In genomic region chr1:35222322-35223108, GRCh38 we compare ENCODE assay signal across 17 cellular contexts. TPM values are rescaled to one million over a fixed set of nuclear protein-coding genes. Genes with fewer than 3 reads are reported as not detected.
DNase-seq lines count a peak whose midpoint lies in the region; ATAC-seq and TF ChIP-seq lines count a peak whose summit lies in the region.
"Had no signal": no experiment of that assay in that cellular context is flagged by ENCODE, and none has a peak within 500 bp of the region (broad histone marks: within the 10 kb centered on the region; RNA-seq: fewer than 3 reads in every experiment).

No MANE protein-coding gene starts in this region.

- H3K4me3 ChIP-seq in fibroblast of mammary gland (ENCODE audit: control insufficient read depth, low read depth, low read length): no peak overlapping the region
- H3K4me3 ChIP-seq in neural progenitor cell: no peak overlapping the region

- H3K27me3 Mint-ChIP-seq in neural progenitor cell (ENCODE audit: insufficient read depth, low read depth): peaks cover 2% of the 10 kb centered on the region
- H3K27me3 Mint-ChIP-seq in activated T-helper 2 cell treated with anti-CD3 and anti-CD28 coated beads, Interferon-gamma antibody, Interleukin-2, Interleukin-4, amounts not matched to agents 10 μg/mL and 5 μg/mL and 100 μg/mL, durations not matched to agents 14 hours and 24 hours and 36 hours (ENCODE audit: low read depth): peaks cover 4% of the 10 kb centered on the region
- H3K27me3 Mint-ChIP-seq: CD4-positive, alpha-beta T cell; stimulated activated naive CD8-positive, alpha-beta T cell treated with anti-CD3 and anti-CD28 coated beads, Interleukin-15, amount 100 ng/mL, for 72 hours had no signal

- no peaks in the 10 kb centered on the region for H3K4me1 ChIP-seq in neural progenitor cell
- H3K4me1 ChIP-seq: parathyroid adenoma had no signal

- no peak for TF ChIP-seq CTCF in fibroblast of mammary gland (conservative IDR thresholded peaks at IDR 0.05; ENCODE audit: control insufficient read depth, insufficient read depth, low read depth, low read length)
- no peak for TF ChIP-seq CTCF in neural progenitor cell (IDR thresholded peaks at IDR 0.05)

- H3K27ac Mint-ChIP-seq in neural progenitor cell: no peak overlapping the region
- H3K27ac Mint-ChIP-seq in activated T-helper 2 cell treated with anti-CD3 and anti-CD28 coated beads, Interferon-gamma antibody, Interleukin-2, Interleukin-4, amounts not matched to agents 10 μg/mL and 5 μg/mL and 100 μg/mL, durations not matched to agents 14 hours and 24 hours and 36 hours: no peak overlapping the region
- H3K27ac Mint-ChIP-seq: CD4-positive, alpha-beta T cell; stimulated activated naive CD8-positive, alpha-beta T cell treated with anti-CD3 and anti-CD28 coated beads, Interleukin-15, amount 100 ng/mL, for 72 hours; T-helper 17 cell had no signal

- H3K36me3 Mint-ChIP-seq in neural progenitor cell: no peaks in the 10 kb centered on the region
- H3K36me3 Mint-ChIP-seq in activated T-helper 2 cell treated with anti-CD3 and anti-CD28 coated beads, Interferon-gamma antibody, Interleukin-2, Interleukin-4, amounts not matched to agents 10 μg/mL and 5 μg/mL and 100 μg/mL, durations not matched to agents 14 hours and 24 hours and 36 hours (ENCODE audit: low read depth): no peaks in the 10 kb centered on the region

- intact Hi-C loops in activated T-helper 2 cell treated with anti-CD3 and anti-CD28 coated beads, Interferon-gamma antibody, Interleukin-2, Interleukin-4, amounts not matched to agents 10 μg/mL and 5 μg/mL and 100 μg/mL, durations not matched to agents 14 hours and 24 hours and 36 hours (cut with micrococcal nuclease): no loop called here

- H3K4me2 ChIP-seq in neural progenitor cell: no peak overlapping the region

- H3K36me3 ChIP-seq in neural progenitor cell: no peaks in the 10 kb centered on the region

- no peak overlapping the region for H3K4me3 Mint-ChIP-seq in neural progenitor cell
- H3K4me3 Mint-ChIP-seq in activated T-helper 2 cell treated with anti-CD3 and anti-CD28 coated beads, Interferon-gamma antibody, Interleukin-2, Interleukin-4, amounts not matched to agents 10 μg/mL and 5 μg/mL and 100 μg/mL, durations not matched to agents 14 hours and 24 hours and 36 hours (ENCODE audit: low read depth): no peak overlapping the region
- H3K4me3 Mint-ChIP-seq: CD4-positive, alpha-beta T cell; stimulated activated naive CD8-positive, alpha-beta T cell treated with anti-CD3 and anti-CD28 coated beads, Interleukin-15, amount 100 ng/mL, for 72 hours; T-helper 17 cell had no signal

- no peak overlapping the region for H3K9ac ChIP-seq in neural progenitor cell
- H3K9ac ChIP-seq: parathyroid adenoma had no signal

- no peaks in the 10 kb centered on the region for H3K79me2 ChIP-seq in neural progenitor cell (ENCODE audit: low read depth)
- H3K79me2 ChIP-seq: parathyroid adenoma had no signal

- H3K27ac ChIP-seq in neural progenitor cell: no peak overlapping the region
- H3K27ac ChIP-seq: parathyroid adenoma had no signal

- no peaks in the 10 kb centered on the region for H3F3A ChIP-seq in neural progenitor cell (ENCODE audit: low read depth)

- H4K20me1 ChIP-seq in neural progenitor cell (ENCODE audit: low read depth): no peaks in the 10 kb centered on the region

- no peaks in the 10 kb centered on the region for H3K9me3 ChIP-seq in neural progenitor cell (ENCODE audit: low read depth)

- H3K27me3 ChIP-seq in neural progenitor cell: no peaks in the 10 kb centered on the region

- ATAC-seq in esophagus mucosa: no peak
- ATAC-seq in stimulated activated naive CD8-positive, alpha-beta T cell treated with anti-CD3 and anti-CD28 coated beads, Interleukin-15, Interleukin-2, amounts not matched to agents 100 U/mL and 50 U/mL, for 24 hours: no peak
- ATAC-seq: stimulated activated naive CD8-positive, alpha-beta T cell treated with anti-CD3 and anti-CD28 coated beads, Interleukin-15, amount 100 ng/mL, for 72 hours; T-helper 17 cell had no signal

- peak; percentile 79 for DNase-seq in AG20443 (ENCODE audit: low spot score)
- peak; percentile 20 for DNase-seq in NCI-H69 (lab: John Stamatoyannopoulos, UW)
- DNase-seq in fibroblast of mammary gland (ENCODE audit: low read depth): peak; percentile 83
- no peak for DNase-seq in neural progenitor cell (ENCODE audit: low spot score)
- DNase-seq in activated T-helper 2 cell treated with anti-CD3 and anti-CD28 coated beads, Interferon-gamma antibody, Interleukin-2, Interleukin-4, amounts not matched to agents 10 μg/mL and 5 μg/mL and 100 μg/mL, durations not matched to agents 14 hours and 24 hours and 36 hours (ENCODE audit: low spot score): no peak
- DNase-seq in superior temporal gyrus (ENCODE audit: extremely low spot score): no peak
- DNase-seq in stimulated activated naive CD8-positive, alpha-beta T cell treated with anti-CD3 and anti-CD28 coated beads, Interleukin-15, Interleukin-2, amounts not matched to agents 100 U/mL and 50 U/mL, for 24 hours: no peak
- DNase-seq: activated CD4-positive, alpha-beta T cell treated with anti-CD3 and anti-CD28 coated beads, Interleukin-2, amount 50 U/mL, for 1 hour; activated naive CD4-positive, alpha-beta T cell treated with Interleukin-2 at 50 U/mL for 16 hours; CD4-positive, alpha-beta T cell; dermis blood vessel endothelial cell; GDM1; stimulated activated CD4-positive, alpha-beta T cell treated with anti-CD3 and anti-CD28 coated beads, Interleukin-4, amount 100 ng/mL, for 4 hours; stimulated activated naive CD8-positive, alpha-beta T cell treated with anti-CD3 and anti-CD28 coated beads, Interleukin-15, amount 100 ng/mL, for 72 hours; T-helper 17 cell had no signal

- peak overlapping the region; percentile 63 for H2AFZ ChIP-seq in neural progenitor cell (replicated peaks)
- H2AFZ ChIP-seq: parathyroid adenoma had no signal

- no peaks in the 10 kb centered on the region for H3K9me3 Mint-ChIP-seq in neural progenitor cell
- H3K9me3 Mint-ChIP-seq in activated T-helper 2 cell treated with anti-CD3 and anti-CD28 coated beads, Interferon-gamma antibody, Interleukin-2, Interleukin-4, amounts not matched to agents 10 μg/mL and 5 μg/mL and 100 μg/mL, durations not matched to agents 14 hours and 24 hours and 36 hours: no peaks in the 10 kb centered on the region
- H3K9me3 Mint-ChIP-seq: CD4-positive, alpha-beta T cell; stimulated activated naive CD8-positive, alpha-beta T cell treated with anti-CD3 and anti-CD28 coated beads, Interleukin-15, amount 100 ng/mL, for 72 hours had no signal

- peaks cover 6% of the 10 kb centered on the region for H3K4me1 Mint-ChIP-seq in neural progenitor cell
- H3K4me1 Mint-ChIP-seq in activated T-helper 2 cell treated with anti-CD3 and anti-CD28 coated beads, Interferon-gamma antibody, Interleukin-2, Interleukin-4, amounts not matched to agents 10 μg/mL and 5 μg/mL and 100 μg/mL, durations not matched to agents 14 hours and 24 hours and 36 hours (ENCODE audit: low read depth): no peaks in the 10 kb centered on the region
- H3K4me1 Mint-ChIP-seq: stimulated activated naive CD8-positive, alpha-beta T cell treated with anti-CD3 and anti-CD28 coated beads, Interleukin-15, amount 100 ng/mL, for 72 hours had no signal

RNA-seq across cellular contexts. Expression of gene SFPQ, which starts 29.6 kb away (rescaled TPM):
- total RNA-seq in neural progenitor cell (ENCODE audit: low replicate concordance) (343 and 438 TPM in 2 replicates), esophagus mucosa (116 TPM)
- 358 and 369 TPM in 2 replicates for total RNA-seq in activated T-helper 2 cell treated with anti-CD3 and anti-CD28 coated beads, Interferon-gamma antibody, Interleukin-2, Interleukin-4, amounts not matched to agents 10 μg/mL and 5 μg/mL and 100 μg/mL, durations not matched to agents 14 hours and 24 hours and 36 hours

RNA-seq across cellular contexts. Expression of gene ZMYM4, which starts 46.0 kb away (rescaled TPM):
- total RNA-seq in neural progenitor cell (ENCODE audit: low replicate concordance) (66.5 and 106 TPM in 2 replicates), esophagus mucosa (23.2 TPM)
- total RNA-seq in activated T-helper 2 cell treated with anti-CD3 and anti-CD28 coated beads, Interferon-gamma antibody, Interleukin-2, Interleukin-4, amounts not matched to agents 10 μg/mL and 5 μg/mL and 100 μg/mL, durations not matched to agents 14 hours and 24 hours and 36 hours: 31.9 and 35.1 TPM in 2 replicates

Comparison
In these comparisons a context has a peak if more than half of its experiments do, and no peak if none do; other contexts are left out.
1. DNase-seq: peak in AG20443 (single experiment), NCI-H69 (single experiment) and fibroblast of mammary gland (single experiment); none in neural progenitor cell (single experiment), activated T-helper 2 cell treated with anti-CD3 and anti-CD28 coated beads, Interferon-gamma antibody, Interleukin-2, Interleukin-4, amounts not matched to agents 10 μg/mL and 5 μg/mL and 100 μg/mL, durations not matched to agents 14 hours and 24 hours and 36 hours (single experiment), superior temporal gyrus (single experiment) and stimulated activated naive CD8-positive, alpha-beta T cell treated with anti-CD3 and anti-CD28 coated beads, Interleukin-15, Interleukin-2, amounts not matched to agents 100 U/mL and 50 U/mL, for 24 hours (single experiment).